ENCODE assay signal across 9 cellular contexts in genomic region chrX:53421125-53421524, GRCh38. TPM values are rescaled to one million over a fixed set of nuclear protein-coding genes. Genes with fewer than 3 reads are reported as not detected.
A peak's percentile ranks its signal among the peaks of the same experiment; 100 is the strongest.
DNase-seq lines count a peak whose midpoint lies in the region; ATAC-seq and TF ChIP-seq lines count a peak whose summit lies in the region.
"Had no signal": no experiment of that assay in that cellular context is flagged by ENCODE, and none has a peak within 500 bp of the region (broad histone marks: within the 10 kb centered on the region; RNA-seq: fewer than 3 reads in every experiment).

No MANE protein-coding gene starts in this region.

- CTCF ChIA-PET in activated CD4-positive, alpha-beta memory T cell treated with anti-CD3 and anti-CD28 coated beads for 36 hours (lab: Charles Lee), result interaction anchor here (1.3 kb wide), 1 partner anchor 61 kb away, joined by 3 read pairs; no protein-coding TSS in a partner anchor

- no peaks in the 10 kb centered on the region for H3K9me3 ChIP-seq in stomach
- no peaks in the 10 kb centered on the region for H3K9me3 ChIP-seq in mucosa of descending colon

- peak overlapping the region in 2 of 5 donors; percentile 96 for H3K27ac ChIP-seq in stomach

- no peaks in the 10 kb centered on the region for H3K9me3 Mint-ChIP-seq in activated T-cell treated with anti-CD3 and anti-CD28 coated beads, Interleukin-2, amount 50 U/mL, for 24 hours
- no peaks in the 10 kb centered on the region for H3K9me3 Mint-ChIP-seq in activated CD4-positive, alpha-beta memory T cell treated with anti-CD3 and anti-CD28 coated beads for 36 hours

- H3K4me1 ChIP-seq in stomach, result peaks cover 4 to 33% (median 23%) of the 10 kb centered on the region in 4 donors
- peaks cover 7% of the 10 kb centered on the region for H3K4me1 ChIP-seq in mucosa of descending colon (ENCODE audit: low read depth)

- H3K27ac Mint-ChIP-seq in activated T-cell treated with anti-CD3 and anti-CD28 coated beads, Interleukin-2, amount 50 U/mL, for 24 hours, result peak overlapping the region; percentile 99
- H3K27ac Mint-ChIP-seq in activated CD4-positive, alpha-beta memory T cell treated with anti-CD3 and anti-CD28 coated beads for 36 hours, result peak overlapping the region; percentile 97

- DNase-seq in activated T-cell treated with anti-CD3 and anti-CD28 coated beads, Interleukin-2, amount 50 U/mL, for 24 hours, result no peak
- DNase-seq in activated T-cell treated with anti-CD3 and anti-CD28 coated beads, Interleukin-2, amount 50 U/mL, for 1 hour, result no peak
- no peak for DNase-seq in activated CD4-positive, alpha-beta memory T cell treated with anti-CD3 and anti-CD28 coated beads for 36 hours
- no peak for DNase-seq in stomach
- DNase-seq in mucosa of descending colon, result no peak
- DNase-seq in globus pallidus (ENCODE audit: low spot score), result no peak
- DNase-seq: head of caudate nucleus had no signal

- H3K4me3 Mint-ChIP-seq in activated T-cell treated with anti-CD3 and anti-CD28 coated beads, Interleukin-2, amount 50 U/mL, for 24 hours, result peak overlapping the region; percentile 91
- peak overlapping the region; percentile 90 for H3K4me3 Mint-ChIP-seq in activated CD4-positive, alpha-beta memory T cell treated with anti-CD3 and anti-CD28 coated beads for 36 hours

- H3K4me3 ChIP-seq in iPS-11a (ENCODE audit: low read depth, low read length), result peak overlapping the region; percentile 57
- peak overlapping the region; percentile 57 to 75 (median 66) for H3K4me3 ChIP-seq in stomach
- no peak overlapping the region for H3K4me3 ChIP-seq in mucosa of descending colon

- H3K27me3 Mint-ChIP-seq in activated T-cell treated with anti-CD3 and anti-CD28 coated beads, Interleukin-2, amount 50 U/mL, for 24 hours, result no peaks in the 10 kb centered on the region
- no peaks in the 10 kb centered on the region for H3K27me3 Mint-ChIP-seq in activated CD4-positive, alpha-beta memory T cell treated with anti-CD3 and anti-CD28 coated beads for 36 hours

- ATAC-seq in mucosa of descending colon (no peak), HG02840 (IDR thresholded peaks at IDR 0.05; ENCODE audit: low FRiP score, unreplicated experiment) (no peak)

- POLR2A ChIA-PET in activated CD4-positive, alpha-beta memory T cell treated with anti-CD3 and anti-CD28 coated beads for 36 hours (lab: Charles Lee), result interaction anchor here (1.3 kb wide), 1 partner anchor 25 kb away, joined by 4 read pairs; no protein-coding TSS in a partner anchor

- peaks cover 49% of the 10 kb centered on the region for H3K36me3 Mint-ChIP-seq in activated T-cell treated with anti-CD3 and anti-CD28 coated beads, Interleukin-2, amount 50 U/mL, for 24 hours (ENCODE audit: low read depth)
- peaks cover 15% of the 10 kb centered on the region for H3K36me3 Mint-ChIP-seq in activated CD4-positive, alpha-beta memory T cell treated with anti-CD3 and anti-CD28 coated beads for 36 hours

- WGBS in stomach, 5 donors, result 13 to 32% (median 25%) methylated on average over 1 to 2 of the region's 2 CpGs

- H3K4me1 Mint-ChIP-seq in activated T-cell treated with anti-CD3 and anti-CD28 coated beads, Interleukin-2, amount 50 U/mL, for 24 hours (ENCODE audit: low read depth), result peaks cover 34% of the 10 kb centered on the region
- peaks cover 24% of the 10 kb centered on the region for H3K4me1 Mint-ChIP-seq in activated CD4-positive, alpha-beta memory T cell treated with anti-CD3 and anti-CD28 coated beads for 36 hours (ENCODE audit: low read depth)

- TF ChIP-seq POLR2A in stomach (IDR thresholded peaks at IDR 0.05), result no peak

- no peak for TF ChIP-seq EP300 in stomach (IDR thresholded peaks at IDR 0.05)

- H3K36me3 ChIP-seq in stomach, result no peaks in the 10 kb centered on the region
- H3K36me3 ChIP-seq in mucosa of descending colon (ENCODE audit: low read depth), result no peaks in the 10 kb centered on the region

- no peaks in the 10 kb centered on the region for H3K27me3 ChIP-seq in stomach

- TF ChIP-seq CTCF in stomach (IDR thresholded peaks at IDR 0.05) (no peak), mucosa of descending colon (IDR thresholded peaks at IDR 0.05) (no peak)

- intact Hi-C loops in activated CD4-positive, alpha-beta memory T cell treated with anti-CD3 and anti-CD28 coated beads for 36 hours (cut with micrococcal nuclease), result loop anchor here (10.0 kb wide), 1 partner anchor 624 kb away; the partner anchor contains the start of gene PHF8
- intact Hi-C loops in stomach (cut with DNase I; ENCODE audit: low total_unique reads), result no loop called here
- intact Hi-C loops in mucosa of descending colon (cut with DNase I, micrococcal nuclease), result no loop called here

RNA-seq across cellular contexts. Expression of gene SMC1A, which starts 1.3 kb away (rescaled TPM):
- total RNA-seq in activated CD4-positive, alpha-beta memory T cell treated with anti-CD3 and anti-CD28 coated beads for 36 hours, result 100 to 1,000 TPM; 148 to 161 TPM
- total RNA-seq in stomach (10 to 100 TPM; 20.0 to 31.2 (median 24.6) TPM), mucosa of descending colon (10 to 100 TPM; 48.2 to 75.0 (median 72.8) TPM)
- polyA plus RNA-seq in stomach, result 1 to 10 TPM; 4.3 to 6.7 (median 5.6) TPM

RNA-seq across cellular contexts. Expression of gene RIBC1, which starts 1.5 kb away (rescaled TPM):
- total RNA-seq in activated CD4-positive, alpha-beta memory T cell treated with anti-CD3 and anti-CD28 coated beads for 36 hours, result under 1 TPM; 0.51 to 0.57 TPM
- total RNA-seq in stomach, result not detected
- polyA plus RNA-seq in stomach, result 1 to 10 TPM in 2 of 3 donors, under 1 TPM in 1; 0.93 to 1.7 (median 1.4) TPM
- total RNA-seq in mucosa of descending colon, result under 1 TPM; 0.43 to 0.94 (median 0.76) TPM

RNA-seq across cellular contexts. Expression of gene HSD17B10, which starts 13.0 kb away (rescaled TPM):
- 10 to 100 TPM; 75.5 to 80.5 TPM for total RNA-seq in activated CD4-positive, alpha-beta memory T cell treated with anti-CD3 and anti-CD28 coated beads for 36 hours
- total RNA-seq in stomach, result 10 to 100 TPM in 4 of 5 donors, not detected in 1; 16.1 to 36.2 (median 20.9) TPM
- 10 to 100 TPM; 78.4 to 84.3 (median 82.9) TPM for polyA plus RNA-seq in stomach
- 10 to 100 TPM; 53.4 to 75.8 (median 60.3) TPM for total RNA-seq in mucosa of descending colon
